ENCODE assay signal across 1 cellular context in the genomic region with DNA sequence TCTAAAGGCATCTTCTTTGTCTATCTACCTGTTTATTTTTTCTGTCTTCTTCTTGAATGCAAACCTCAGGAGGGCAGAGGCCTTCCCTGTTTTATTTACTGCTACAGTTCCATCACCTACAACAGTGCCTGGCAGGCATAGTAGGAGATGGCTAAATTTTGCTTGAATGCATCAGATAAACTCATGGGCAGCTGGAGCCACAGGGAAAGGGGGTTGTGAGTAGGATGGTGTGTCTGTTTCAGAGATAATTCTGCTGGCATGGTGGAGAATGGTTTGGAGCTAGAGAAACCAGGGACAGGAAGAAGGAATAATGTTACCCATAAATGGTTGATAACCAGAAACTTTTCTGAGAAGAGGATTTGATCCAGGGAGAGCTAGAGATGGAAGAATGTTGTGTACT.
TF ChIP-seq lines count a peak whose summit lies in the region.

No MANE protein-coding gene starts in this region.

TF ChIP-seq in GM23338, 12 proteins besides CTCF, POLR2A, EP300 and RAD21 (continued from another document):
- TF ChIP-seq, protein P1, sequence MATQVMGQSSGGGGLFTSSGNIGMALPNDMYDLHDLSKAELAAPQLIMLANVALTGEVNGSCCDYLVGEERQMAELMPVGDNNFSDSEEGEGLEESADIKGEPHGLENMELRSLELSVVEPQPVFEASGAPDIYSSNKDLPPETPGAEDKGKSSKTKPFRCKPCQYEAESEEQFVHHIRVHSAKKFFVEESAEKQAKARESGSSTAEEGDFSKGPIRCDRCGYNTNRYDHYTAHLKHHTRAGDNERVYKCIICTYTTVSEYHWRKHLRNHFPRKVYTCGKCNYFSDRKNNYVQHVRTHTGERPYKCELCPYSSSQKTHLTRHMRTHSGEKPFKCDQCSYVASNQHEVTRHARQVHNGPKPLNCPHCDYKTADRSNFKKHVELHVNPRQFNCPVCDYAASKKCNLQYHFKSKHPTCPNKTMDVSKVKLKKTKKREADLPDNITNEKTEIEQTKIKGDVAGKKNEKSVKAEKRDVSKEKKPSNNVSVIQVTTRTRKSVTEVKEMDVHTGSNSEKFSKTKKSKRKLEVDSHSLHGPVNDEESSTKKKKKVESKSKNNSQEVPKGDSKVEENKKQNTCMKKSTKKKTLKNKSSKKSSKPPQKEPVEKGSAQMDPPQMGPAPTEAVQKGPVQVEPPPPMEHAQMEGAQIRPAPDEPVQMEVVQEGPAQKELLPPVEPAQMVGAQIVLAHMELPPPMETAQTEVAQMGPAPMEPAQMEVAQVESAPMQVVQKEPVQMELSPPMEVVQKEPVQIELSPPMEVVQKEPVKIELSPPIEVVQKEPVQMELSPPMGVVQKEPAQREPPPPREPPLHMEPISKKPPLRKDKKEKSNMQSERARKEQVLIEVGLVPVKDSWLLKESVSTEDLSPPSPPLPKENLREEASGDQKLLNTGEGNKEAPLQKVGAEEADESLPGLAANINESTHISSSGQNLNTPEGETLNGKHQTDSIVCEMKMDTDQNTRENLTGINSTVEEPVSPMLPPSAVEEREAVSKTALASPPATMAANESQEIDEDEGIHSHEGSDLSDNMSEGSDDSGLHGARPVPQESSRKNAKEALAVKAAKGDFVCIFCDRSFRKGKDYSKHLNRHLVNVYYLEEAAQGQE (IDR thresholded peaks at IDR 0.05; ENCODE audit: unreplicated experiment): no peak
